ENCODE assay signal across 12 cellular contexts in genomic region chr15:83323296-83323711, GRCh38. TPM values are rescaled to one million over a fixed set of nuclear protein-coding genes. Genes with fewer than 3 reads are reported as not detected.
A peak's percentile ranks its signal among the peaks of the same experiment; 100 is the strongest.
DNase-seq lines count a peak whose midpoint lies in the region; TF ChIP-seq lines count a peak whose summit lies in the region.
"Had no signal": no experiment of that assay in that cellular context is flagged by ENCODE, and none has a peak within 500 bp of the region (broad histone marks: within the 10 kb centered on the region; RNA-seq: fewer than 3 reads in every experiment).

No MANE protein-coding gene starts in this region.

- no peaks in the 10 kb centered on the region for H3K9me3 Mint-ChIP-seq in activated CD4-positive, alpha-beta T cell treated with anti-CD3 and anti-CD28 coated beads, Interleukin-2, amount 10 ng/mL, durations not matched to agents 24 days and 14 days

- no peak overlapping the region for H3K23ac ChIP-seq in mesendoderm (ENCODE audit: low read length)

- H3K36me3 ChIP-seq in mesendoderm (ENCODE audit: control insufficient read depth, insufficient read depth, low read length): no peaks in the 10 kb centered on the region

- no peak overlapping the region for H2BK5ac ChIP-seq in mesendoderm (ENCODE audit: low read length)

- H3K56ac ChIP-seq in mesendoderm (ENCODE audit: low read length): no peak overlapping the region

- H4K5ac ChIP-seq in mesendoderm (ENCODE audit: low read length): no peak overlapping the region

- H3K4me1 ChIP-seq in mesendoderm (ENCODE audit: control insufficient read depth, low read depth, low read length): peaks cover 6% of the 10 kb centered on the region

- no peak overlapping the region for H3K4ac ChIP-seq in mesendoderm (ENCODE audit: low read depth, low read length)

- H3K4me3 Mint-ChIP-seq in activated CD4-positive, alpha-beta T cell treated with anti-CD3 and anti-CD28 coated beads, Interleukin-2, amount 10 ng/mL, durations not matched to agents 24 days and 14 days: no peak overlapping the region
- H3K4me3 Mint-ChIP-seq: CD4-positive, alpha-beta memory T cell had no signal

- H4K8ac ChIP-seq in mesendoderm (ENCODE audit: low read depth, low read length): no peak overlapping the region

- no peaks in the 10 kb centered on the region for H3K27me3 ChIP-seq in mesendoderm (ENCODE audit: insufficient read depth, low read length, poor library complexity)

- no peak overlapping the region for H2AK5ac ChIP-seq in mesendoderm (ENCODE audit: low read length)

- no peak overlapping the region for H3K9ac ChIP-seq in mesendoderm (ENCODE audit: low read length)

- H3K36me3 Mint-ChIP-seq in activated CD4-positive, alpha-beta T cell treated with anti-CD3 and anti-CD28 coated beads, Interleukin-2, amount 10 ng/mL, durations not matched to agents 24 days and 14 days (ENCODE audit: low read depth): no peaks in the 10 kb centered on the region
- H3K36me3 Mint-ChIP-seq: CD4-positive, alpha-beta memory T cell had no signal

- H3K27ac Mint-ChIP-seq in activated CD4-positive, alpha-beta T cell treated with anti-CD3 and anti-CD28 coated beads, Interleukin-2, amount 10 ng/mL, durations not matched to agents 24 days and 14 days: no peak overlapping the region
- H3K27ac Mint-ChIP-seq: CD4-positive, alpha-beta memory T cell had no signal

- no peak overlapping the region for H3K27ac ChIP-seq in mesendoderm (ENCODE audit: low read depth, low read length)

- H2BK120ac ChIP-seq in mesendoderm (ENCODE audit: low read depth, low read length): no peak overlapping the region

- DNase-seq in AG08396 (ENCODE audit: low spot score) (peak; percentile 73), HS-27A (ENCODE audit: low read depth) (peak; percentile 24), choroid plexus epithelial cell (ENCODE audit: low read depth) (peak; percentile 86), mesendoderm (peak; percentile 29), NOMO-1 treated with DMSO at 0.1 percent for 48 hours (lab: John Stamatoyannopoulos, UW; ENCODE audit: unreplicated experiment) (no peak), globus pallidus (ENCODE audit: low spot score) (no peak), NCI-H2196 treated with DMSO at 0.1 percent for 48 hours (lab: John Stamatoyannopoulos, UW; ENCODE audit: unreplicated experiment) (no peak)
- DNase-seq in activated CD4-positive, alpha-beta T cell treated with anti-CD3 and anti-CD28 coated beads, Interleukin-2, amount 10 ng/mL, durations not matched to agents 24 days and 14 days: no peak
- DNase-seq: activated CD4-positive, alpha-beta T cell treated with anti-CD3 and anti-CD28 coated beads, Interleukin-2, amount 50 U/mL, for 4 hours; CD4-positive, alpha-beta memory T cell; hippocampal formation; NCI-H2029 had no signal

- no peak overlapping the region for H2BK15ac ChIP-seq in mesendoderm (replicated peaks; ENCODE audit: low read depth)

- no peaks in the 10 kb centered on the region for H3K79me1 ChIP-seq in mesendoderm (ENCODE audit: low read length)

- H3K27me3 Mint-ChIP-seq in activated CD4-positive, alpha-beta T cell treated with anti-CD3 and anti-CD28 coated beads, Interleukin-2, amount 10 ng/mL, durations not matched to agents 24 days and 14 days: peaks cover 4% of the 10 kb centered on the region

- no CpG with 5 or more reads among the region's 9 CpGs for WGBS in mesendoderm (ENCODE audit: extremely low coverage, insufficient coverage, low lambda C conversion rate)

- H3K79me2 ChIP-seq in mesendoderm (ENCODE audit: control insufficient read depth, insufficient read depth, low read length): no peaks in the 10 kb centered on the region

- intact Hi-C loops in activated CD4-positive, alpha-beta T cell treated with anti-CD3 and anti-CD28 coated beads, Interleukin-2, amount 10 ng/mL, durations not matched to agents 24 days and 14 days (cut with micrococcal nuclease): no loop called here

- H3K4me3 ChIP-seq in choroid plexus epithelial cell (ENCODE audit: low read depth, low read length): no peak overlapping the region
- H3K4me3 ChIP-seq in mesendoderm (ENCODE audit: low read length): no peak overlapping the region

- no peak overlapping the region for H3K18ac ChIP-seq in mesendoderm (ENCODE audit: low read length)

- TF ChIP-seq CTCF in choroid plexus epithelial cell (conservative IDR thresholded peaks at IDR 0.05; ENCODE audit: low read depth, low read length): no peak

- no peak overlapping the region for H3K4me2 ChIP-seq in mesendoderm (ENCODE audit: low read length)

- no peaks in the 10 kb centered on the region for H3K4me1 Mint-ChIP-seq in activated CD4-positive, alpha-beta T cell treated with anti-CD3 and anti-CD28 coated beads, Interleukin-2, amount 10 ng/mL, durations not matched to agents 24 days and 14 days
- H3K4me1 Mint-ChIP-seq: CD4-positive, alpha-beta memory T cell had no signal

RNA-seq across cellular contexts. Expression of gene BNC1, which starts 38.8 kb away (rescaled TPM):
- polyA plus RNA-seq in mesendoderm (2013, experiment 1 of 2): 0.06 TPM
- polyA plus RNA-seq in mesendoderm (2013, experiment 2 of 2): 0.08 TPM
- not detected in 2 replicates for total RNA-seq in activated CD4-positive, alpha-beta T cell treated with anti-CD3 and anti-CD28 coated beads, Interleukin-2, amount 10 ng/mL, durations not matched to agents 24 days and 14 days
- total RNA-seq: CD4-positive, alpha-beta memory T cell had no signal
- polyA plus RNA-seq: CD4-positive, alpha-beta memory T cell had no signal

Comparison
In these comparisons a context has a peak if more than half of its experiments do, and no peak if none do; other contexts are left out.
1. DNase-seq: peak in AG08396 (single experiment), HS-27A (single experiment), choroid plexus epithelial cell (single experiment) and mesendoderm (single experiment); none in NOMO-1 treated with DMSO at 0.1 percent for 48 hours (single experiment), activated CD4-positive, alpha-beta T cell treated with anti-CD3 and anti-CD28 coated beads, Interleukin-2, amount 10 ng/mL, durations not matched to agents 24 days and 14 days (single experiment), globus pallidus (single experiment) and NCI-H2196 treated with DMSO at 0.1 percent for 48 hours (single experiment).